In the genomic region with DNA sequence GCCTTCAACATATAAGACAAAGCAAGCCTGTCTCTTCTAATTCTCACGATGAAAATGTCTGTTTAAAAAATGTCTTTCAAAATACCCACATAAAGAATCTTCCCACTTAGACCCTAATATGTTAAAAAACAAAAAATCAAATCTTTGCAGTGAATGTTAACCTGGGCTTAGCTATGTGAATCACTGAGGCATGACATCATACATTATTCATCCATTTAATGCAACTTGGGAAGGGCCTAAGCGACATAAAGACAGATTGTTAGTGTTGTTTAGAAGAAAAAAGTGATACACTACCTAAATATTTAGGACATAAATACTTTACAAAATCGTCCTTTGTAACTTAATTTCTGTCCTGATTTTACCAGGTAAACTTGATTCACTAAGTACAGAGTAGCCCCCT, we compare ENCODE assay signal across 15 cellular contexts.
DNase-seq lines count a peak whose midpoint lies in the region; ATAC-seq and TF ChIP-seq lines count a peak whose summit lies in the region.
"Had no signal": no experiment of that assay in that cellular context is flagged by ENCODE, and none has a peak within 500 bp of the region (broad histone marks: within the 10 kb centered on the region; RNA-seq: fewer than 3 reads in every experiment).

No MANE protein-coding gene starts in this region.

- no peaks in the 10 kb centered on the region for H4K20me1 ChIP-seq in fibroblast of lung (ENCODE audit: control insufficient read depth, extremely low read depth, insufficient read depth, low read length)
- H4K20me1 ChIP-seq: BLaER1 treated with 17β-estradiol and CSF1 and Interleukin-3, amounts not matched to agents 10 nM and 100 nM had no signal

- BruUV-seq in MCF 10A (replicated peaks; lab: Mats Ljungman, UMichigan) = no TSS peak

- no peak overlapping the region for H2AFZ ChIP-seq in fibroblast of lung (ENCODE audit: low read length)

- TF ChIP-seq POLR2A in breast epithelium (IDR thresholded peaks at IDR 0.05) = no peak

- no peak for ATAC-seq in HG03469 (IDR thresholded peaks at IDR 0.05; ENCODE audit: unreplicated experiment)
- ATAC-seq in GM18519 (IDR thresholded peaks at IDR 0.05; ENCODE audit: low FRiP score, unreplicated experiment) = no peak
- no peak for ATAC-seq in HG03159 (IDR thresholded peaks at IDR 0.05; ENCODE audit: unreplicated experiment)

- H3K79me2 ChIP-seq in fibroblast of lung (ENCODE audit: control insufficient read depth, insufficient read depth, low read length) = no peaks in the 10 kb centered on the region

- H3K36me3 ChIP-seq in breast epithelium (no peaks in the 10 kb centered on the region), adipocyte (ENCODE audit: control insufficient read depth, insufficient read depth, low read length, severe bottlenecking) (no peaks in the 10 kb centered on the region), fibroblast of lung (ENCODE audit: control insufficient read depth, insufficient read depth, low read length) (no peaks in the 10 kb centered on the region)
- H3K36me3 ChIP-seq: BLaER1 treated with 17β-estradiol and CSF1 and Interleukin-3, amounts not matched to agents 10 nM and 100 nM; SJCRH30 had no signal

- no peak overlapping the region for H3K4me3 Mint-ChIP-seq in MCF 10A (ENCODE audit: unreplicated experiment)

- H3K27ac ChIP-seq in breast epithelium (no peak overlapping the region), fibroblast of lung (ENCODE audit: insufficient read depth, low read length) (no peak overlapping the region)
- H3K27ac ChIP-seq: 22Rv1; BLaER1 treated with 17β-estradiol and CSF1 and Interleukin-3, amounts not matched to agents 10 nM and 100 nM; KMS-11; SJCRH30 had no signal

- no peak overlapping the region for H3K4me2 ChIP-seq in fibroblast of lung (ENCODE audit: extremely low read depth, insufficient read depth, low read length)
- H3K4me2 ChIP-seq: BLaER1 treated with 17β-estradiol and CSF1 and Interleukin-3, amounts not matched to agents 10 nM and 100 nM; KMS-11 had no signal

- H3K4me3 ChIP-seq in breast epithelium (no peak overlapping the region), adipocyte (ENCODE audit: low read length) (no peak overlapping the region), fibroblast of lung (replicated peaks in 1 of 4; ENCODE audit: control extremely low read depth in 1 of 4, insufficient read depth in 1 of 4, low read depth in 3 of 4, low read length in 4 of 4) (no peak overlapping the region)
- H3K4me3 ChIP-seq: BLaER1 treated with 17β-estradiol and CSF1 and Interleukin-3, amounts not matched to agents 10 nM and 100 nM; SJCRH30 had no signal

- H3K9ac ChIP-seq in adipocyte (ENCODE audit: low read length) (no peak overlapping the region), fibroblast of lung (ENCODE audit: insufficient read depth, low read length) (no peak overlapping the region)
- H3K9ac ChIP-seq: BLaER1 treated with 17β-estradiol and CSF1 and Interleukin-3, amounts not matched to agents 10 nM and 100 nM; KMS-11 had no signal

- H3K4me1 Mint-ChIP-seq in MCF 10A (ENCODE audit: insufficient read depth, unreplicated experiment) = no peaks in the 10 kb centered on the region

- intact Hi-C loops in MCF 10A (cut with micrococcal nuclease) (no loop called here), breast epithelium (cut with DNase I; ENCODE audit: low total_unique reads) (no loop called here)

- H3K27ac Mint-ChIP-seq in MCF 10A (ENCODE audit: low read depth, unreplicated experiment) = no peak overlapping the region

- H3K36me3 Mint-ChIP-seq in MCF 10A (ENCODE audit: insufficient read depth, unreplicated experiment) = no peaks in the 10 kb centered on the region

- H3K27me3 Mint-ChIP-seq in MCF 10A (ENCODE audit: insufficient read depth, unreplicated experiment) = no peaks in the 10 kb centered on the region

- POLR2A ChIA-PET in MCF 10A (lab: Yijun Ruan, JAX) = no interaction called here

- H3K9me3 ChIP-seq in breast epithelium (no peaks in the 10 kb centered on the region), adipocyte (ENCODE audit: control insufficient read depth, low read length) (no peaks in the 10 kb centered on the region), fibroblast of lung (ENCODE audit: control insufficient read depth, insufficient read depth, low read depth, low read length) (no peaks in the 10 kb centered on the region)
- H3K9me3 ChIP-seq: BLaER1 treated with 17β-estradiol and CSF1 and Interleukin-3, amounts not matched to agents 10 nM and 100 nM; SJCRH30 had no signal

- peak; percentile 1 for DNase-seq in MCF 10A (ENCODE audit: unreplicated experiment)
- DNase-seq in breast epithelium (ENCODE audit: low spot score in 2 of 2) = no peak
- DNase-seq in adipocyte (ENCODE audit: low read depth) = peak; percentile 2
- DNase-seq in fibroblast of lung (ENCODE audit: low read depth in 2 of 2) = peak; percentile 7 to 47
- peak; percentile 4 for DNase-seq in non-pigmented ciliary epithelial cell (ENCODE audit: low read depth)
- DNase-seq: NCI-H1436, NCI-H2029 treated with DMSO at 0.1 percent for 48 hours, NCI-H510A treated with DMSO at 0.1 percent for 48 hours, SJCRH30 had no signal

- H3K9me3 Mint-ChIP-seq in MCF 10A (ENCODE audit: unreplicated experiment) = no peaks in the 10 kb centered on the region

- CTCF ChIA-PET in MCF 10A (lab: Yijun Ruan, JAX) = no interaction called here

- H3K4me1 ChIP-seq in breast epithelium (no peaks in the 10 kb centered on the region), adipocyte (ENCODE audit: control insufficient read depth, insufficient read depth, low read length) (no peaks in the 10 kb centered on the region), fibroblast of lung (ENCODE audit: control insufficient read depth, extremely low read depth, insufficient read depth, low read length) (no peaks in the 10 kb centered on the region)
- H3K4me1 ChIP-seq: BLaER1 treated with 17β-estradiol and CSF1 and Interleukin-3, amounts not matched to agents 10 nM and 100 nM; SJCRH30 had no signal

- H3K27me3 ChIP-seq in breast epithelium = no peaks in the 10 kb centered on the region
- no peaks in the 10 kb centered on the region for H3K27me3 ChIP-seq in adipocyte (replicated peaks; ENCODE audit: control insufficient read depth, insufficient read depth, low read length)
- peaks cover 3% of the 10 kb centered on the region for H3K27me3 ChIP-seq in fibroblast of lung (ENCODE audit: control insufficient read depth, insufficient read depth, low read length)
- H3K27me3 ChIP-seq: BLaER1 treated with 17β-estradiol and CSF1 and Interleukin-3, amounts not matched to agents 10 nM and 100 nM; SJCRH30 had no signal

- no peak for TF ChIP-seq CTCF in MCF 10A (IDR thresholded peaks at IDR 0.05; ENCODE audit: unreplicated experiment)
- no peak for TF ChIP-seq CTCF in breast epithelium (IDR thresholded peaks at IDR 0.05)
- TF ChIP-seq CTCF in fibroblast of lung (conservative IDR thresholded peaks at IDR 0.05 in 1 of 2, IDR thresholded peaks at IDR 0.05 in 1 of 2; ENCODE audit: low read depth in 1 of 2, low read length in 2 of 2) = no peak

Comparison
In these comparisons a context has a peak if more than half of its experiments do, and no peak if none do; other contexts are left out.
1. DNase-seq: peak in MCF 10A (single experiment), adipocyte (single experiment), fibroblast of lung (2 of 2) and non-pigmented ciliary epithelial cell (single experiment); none in breast epithelium (0 of 2).